ENCODE assay signal across 8 cellular contexts in genomic region chr12:42774238-42774637, GRCh38.
"Had no signal": no experiment of that assay in that cellular context is flagged by ENCODE, and none has a peak within 500 bp of the region (broad histone marks: within the 10 kb centered on the region; RNA-seq: fewer than 3 reads in every experiment).

No MANE protein-coding gene starts in this region.

- DNase-seq: GDM1, GF-D8 had no signal

- ATAC-seq: GM12878 had no signal

- H3K4me3 ChIP-seq: GM12878 had no signal

- FAIRE-seq: G401.6, GM12878, GM12891, GM12892, GM18507, GM19239 had no signal
